ENCODE assay signal across 24 cellular contexts in genomic region chr7:155289107-155289506, GRCh38. TPM values are rescaled to one million over a fixed set of nuclear protein-coding genes. Genes with fewer than 3 reads are reported as not detected.
A peak's percentile ranks its signal among the peaks of the same experiment; 100 is the strongest.
DNase-seq lines count a peak whose midpoint lies in the region; ATAC-seq, FAIRE-seq and TF ChIP-seq lines count a peak whose summit lies in the region.
"Had no signal": no experiment of that assay in that cellular context is flagged by ENCODE, and none has a peak within 500 bp of the region (broad histone marks: within the 10 kb centered on the region; RNA-seq: fewer than 3 reads in every experiment).

No MANE protein-coding gene starts in this region.

- no peak overlapping the region for H3K27ac Mint-ChIP-seq in activated naive CD4-positive, alpha-beta T cell treated with anti-CD3 and anti-CD28 coated beads, Interleukin-2, amount 50 U/mL, for 72 hours
- H3K27ac Mint-ChIP-seq: B cell, H9, T-cell had no signal

- CTCF ChIA-PET in H1 (lab: Charles Lee; ENCODE audit: partially characterized antibody): interaction anchor here (0.8 to 1.9 kb wide), 7 partner anchors 9 to 268 kb away, joined by 3 to 7 read pairs (median 3); no protein-coding TSS in a partner anchor

- no peak overlapping the region for H3K4me3 ChIP-seq in H1 (ENCODE audit: extremely low read depth in 1 of 4, insufficient read depth in 2 of 4, low read depth in 3 of 4, low read length in 4 of 4)
- H3K4me3 ChIP-seq: PC-9, SJSA1 had no signal

- no peak for TF ChIP-seq EP300 in H1 (IDR thresholded peaks at IDR 0.05; ENCODE audit: borderline replicate concordance in 1 of 2, low read depth in 2 of 2, low read length in 2 of 2)

- TF ChIP-seq CTCF in D721Med (IDR thresholded peaks at IDR 0.05; ENCODE audit: insufficient read depth, missing control alignments) (no peak), H1 (IDR thresholded peaks at IDR 0.05; ENCODE audit: control extremely low read depth in 1 of 3, insufficient read depth in 1 of 3, low read depth in 1 of 3, low read length in 3 of 3) (no peak)

- H3K9ac ChIP-seq in H1 (replicated peaks in 1 of 4; ENCODE audit: extremely low read depth in 1 of 4, low read depth in 3 of 4, low read length in 3 of 4): no peak overlapping the region

- no peak overlapping the region for H4K5ac ChIP-seq in H1 (ENCODE audit: insufficient read length, low read depth, low read length)

- no peak overlapping the region for H2BK5ac ChIP-seq in H1 (ENCODE audit: low read depth, low read length)

- no peak overlapping the region for H2BK120ac ChIP-seq in H1 (replicated peaks; ENCODE audit: low read depth, low read length)

- FAIRE-seq in D721Med (lab: Jason Lieb, UNC) (no peak), H1 (lab: Jason Lieb, UNC) (no peak)
- FAIRE-seq: GM19239 had no signal

- no peaks in the 10 kb centered on the region for H4K20me1 ChIP-seq in H1 (replicated peaks in 1 of 2; ENCODE audit: control insufficient read depth in 1 of 2, insufficient read depth in 2 of 2, low read length in 2 of 2)

- H3K36me3 Mint-ChIP-seq in activated naive CD4-positive, alpha-beta T cell treated with anti-CD3 and anti-CD28 coated beads, Interleukin-2, amount 50 U/mL, for 72 hours: no peaks in the 10 kb centered on the region
- H3K36me3 Mint-ChIP-seq: T-cell had no signal

- peak; percentile 50 for DNase-seq in D721Med (ENCODE audit: insufficient read length, low spot score)
- DNase-seq in NCI-H82 (lab: John Stamatoyannopoulos, UW): peak; percentile 66
- no peak for DNase-seq in H1 (ENCODE audit: low read depth in 1 of 2, low spot score in 2 of 2)
- peak; percentile 19 for DNase-seq in stimulated activated CD8-positive, alpha-beta memory T cell treated with anti-CD3 and anti-CD28 coated beads, Interleukin-4, amount 100 ng/mL, for 48 hours
- DNase-seq in mesenteric fat pad (ENCODE audit: low spot score): no peak
- no peak for DNase-seq in activated naive CD4-positive, alpha-beta T cell treated with anti-CD3 and anti-CD28 coated beads, Interleukin-2, amount 50 U/mL, for 72 hours (ENCODE audit: low spot score in 2 of 2)
- DNase-seq in NCI-H1417 treated with DMSO at 0.1 percent for 48 hours (lab: John Stamatoyannopoulos, UW): no peak
- DNase-seq: Calu3; H9; KG1; MM.1S; NCI-H1694 treated with DMSO at 0.1 percent for 48 hours; NCI-H2171 treated with DMSO at 0.1 percent for 48 hours; NCI-H345; NCI-H510A treated with DMSO at 0.1 percent for 48 hours; NCI-H748 treated with DMSO at 0.1 percent for 48 hours; NK-92 treated with Interleukin-12 subunit alpha and Interleukin-12 subunit beta, amount 100 ng/mL, for 24 hours; PC-9; Right ventricle myocardium superior; RPMI8226; T-cell had no signal

- no peak overlapping the region for H3K4ac ChIP-seq in H1 (replicated peaks; ENCODE audit: insufficient read length, low read depth, low read length)

- no peak overlapping the region for H3K4me2 ChIP-seq in H1 (ENCODE audit: insufficient read depth in 1 of 2, low read depth in 2 of 2, low read length in 2 of 2)
- H3K4me2 ChIP-seq: PC-9 had no signal

- no peak for TF ChIP-seq POLR2A in H1 (IDR thresholded peaks at IDR 0.05; ENCODE audit: control extremely low read depth in 1 of 2, low read depth in 2 of 2, low read length in 2 of 2)

- no peak overlapping the region for H4K91ac ChIP-seq in H1 (replicated peaks; ENCODE audit: insufficient read length, low read length)

- H3K79me1 ChIP-seq in H1 (ENCODE audit: low read depth, low read length): no peaks in the 10 kb centered on the region

- no peak for TF ChIP-seq RAD21 in H1 (IDR thresholded peaks at IDR 0.05 in 1 of 2, conservative IDR thresholded peaks at IDR 0.05 in 1 of 2; ENCODE audit: low read depth in 2 of 2, low read length in 2 of 2)

- no peaks in the 10 kb centered on the region for H3K79me2 ChIP-seq in H1 (ENCODE audit: control insufficient read depth in 1 of 2, insufficient read depth in 2 of 2, low read length in 2 of 2)

- no peak overlapping the region for H2BK15ac ChIP-seq in H1 (ENCODE audit: low read length)

- no peaks in the 10 kb centered on the region for H3K27me3 ChIP-seq in H1 (replicated peaks in 1 of 4; ENCODE audit: control insufficient read depth in 3 of 4, extremely low read depth in 1 of 4, insufficient read depth in 3 of 4, low read length in 3 of 4)
- H3K27me3 ChIP-seq: SJSA1 had no signal

- no peak overlapping the region for H3K23ac ChIP-seq in H1 (ENCODE audit: insufficient read length)

- H3K4me1 ChIP-seq in H1 (replicated peaks in 1 of 4; ENCODE audit: control insufficient read depth in 3 of 4, insufficient read depth in 4 of 4, low read length in 3 of 4): no peaks in the 10 kb centered on the region

- no peak overlapping the region for H2BK12ac ChIP-seq in H1 (ENCODE audit: low read depth, low read length)

- H3K36me3 ChIP-seq in H1 (ENCODE audit: control insufficient read depth in 2 of 4, insufficient read depth in 4 of 4, low read length in 3 of 4): no peaks in the 10 kb centered on the region
- H3K36me3 ChIP-seq: SJSA1 had no signal

- H3K9me3 ChIP-seq in H1 (ENCODE audit: insufficient read depth in 2 of 2, low read depth in 1 of 2, low read length in 1 of 2): no peaks in the 10 kb centered on the region
- H3K9me3 ChIP-seq: SJSA1 had no signal

- H3K14ac ChIP-seq in H1 (ENCODE audit: insufficient read length): no peak overlapping the region

- no peaks in the 10 kb centered on the region for H3K9me3 Mint-ChIP-seq in activated naive CD4-positive, alpha-beta T cell treated with anti-CD3 and anti-CD28 coated beads, Interleukin-2, amount 50 U/mL, for 72 hours
- H3K9me3 Mint-ChIP-seq: H9, T-cell had no signal

- no peak for ATAC-seq in activated naive CD4-positive, alpha-beta T cell treated with anti-CD3 and anti-CD28 coated beads, Interleukin-2, amount 50 U/mL, for 72 hours
- ATAC-seq: T-cell had no signal

- H3K23me2 ChIP-seq in H1 (ENCODE audit: low read depth, low read length): no peaks in the 10 kb centered on the region

- no peak overlapping the region for H4K8ac ChIP-seq in H1 (ENCODE audit: extremely low read depth, insufficient read depth, low read length)

- H2AK5ac ChIP-seq in H1 (ENCODE audit: low read depth, low read length): no peak overlapping the region

- H3K27ac ChIP-seq in H1 (ENCODE audit: low read depth, low read length): no peak overlapping the region
- H3K27ac ChIP-seq: PC-9, SJSA1 had no signal

- WGBS in H1 (ENCODE audit: extremely low coverage in 1 of 2, insufficient coverage in 1 of 2, insufficient read length in 1 of 2, insufficient replicate concordance in 2 of 2, low coverage in 1 of 2, low lambda C conversion rate in 2 of 2, missing lambda C conversion rate in 1 of 2), 2 experiments: 88% methylated on average over 7 of the region's 7 CpGs; no CpG with 5 or more reads in 1 of the 2 experiments

- H3K56ac ChIP-seq in H1 (replicated peaks; ENCODE audit: insufficient read length, low read depth, low read length): no peak overlapping the region

- H3K18ac ChIP-seq in H1 (ENCODE audit: extremely low read depth, low read length): no peak overlapping the region

- H2BK20ac ChIP-seq in H1 (ENCODE audit: low read length): no peak overlapping the region

- POLR2A ChIA-PET in H1 (lab: Charles Lee; ENCODE audit: partially characterized antibody): interaction anchor here (1.6 kb wide), 1 partner anchor 9 kb away, joined by 4 read pairs; the partner anchor contains the start of gene INSIG1

- no peak overlapping the region for H2AFZ ChIP-seq in H1 (ENCODE audit: low read length)
- H2AFZ ChIP-seq: PC-9 had no signal

TF ChIP-seq in H1, 55 proteins besides CTCF, POLR2A, EP300 and RAD21:
- no peak for TF ChIP-seq YY1 (IDR thresholded peaks at IDR 0.05; ENCODE audit: low read depth, low read length)
- TF ChIP-seq MAX (IDR thresholded peaks at IDR 0.05): peak; percentile 18; the same call in 1 of the 2 replicates

RNA-seq across cellular contexts. Expression of gene INSIG1, which starts 8.6 kb away (rescaled TPM):
- 40.0 and 44.7 TPM in 2 replicates for total RNA-seq in H1 (2021; fragmentation: NEBNext Ultra II Directional; extraction: Animal tissue kit (Norgen Biotek cat#: 25700))
- polyA plus RNA-seq in H1 (2011; rRNA removed): 58.4 and 68.1 TPM in 2 replicates
- 47.8 TPM for polyA plus RNA-seq in H1 (2011; cell fraction: cytosol; rRNA removed)
- 41.8 TPM for polyA plus RNA-seq in H1 (2011; cell fraction: nucleus; rRNA removed)
- polyA plus RNA-seq in H1 (2012, experiment 1 of 2): 32.4 to 45.3 TPM (median 36.5 TPM) in 4 replicates
- 27.0 TPM for polyA plus RNA-seq in H1 (2012, experiment 2 of 2)
- polyA plus RNA-seq in H1 (2013, experiment 1 of 2): 102 TPM
- 129 TPM for polyA plus RNA-seq in H1 (2013, experiment 2 of 2)
- polyA minus RNA-seq in H1 (2011; rRNA and poly(A)+ RNA removed): 42.3 and 43.0 TPM in 2 replicates
- 48.4 TPM for polyA minus RNA-seq in H1 (2011; cell fraction: cytosol; rRNA and poly(A)+ RNA removed)
- 47.7 TPM for polyA minus RNA-seq in H1 (2011; cell fraction: nucleus; rRNA and poly(A)+ RNA removed)
- 43.6 TPM for total RNA-seq in mesenteric fat pad
- total RNA-seq in activated naive CD4-positive, alpha-beta T cell treated with anti-CD3 and anti-CD28 coated beads, Interleukin-2, amount 50 U/mL, for 72 hours: 10 to 100 TPM; 68.9 to 94.0 TPM

Comparison
In these comparisons a context has a peak if more than half of its experiments do, and no peak if none do; other contexts are left out.
1. DNase-seq: peak in D721Med (single experiment), NCI-H82 (single experiment) and stimulated activated CD8-positive, alpha-beta memory T cell treated with anti-CD3 and anti-CD28 coated beads, Interleukin-4, amount 100 ng/mL, for 48 hours (single experiment); none in H1 (0 of 2), mesenteric fat pad (single experiment), activated naive CD4-positive, alpha-beta T cell treated with anti-CD3 and anti-CD28 coated beads, Interleukin-2, amount 50 U/mL, for 72 hours (0 of 2) and NCI-H1417 treated with DMSO at 0.1 percent for 48 hours (single experiment).